ENCODE assay signal across 8 cellular contexts in genomic region chr17:4806420-4806769, GRCh38. TPM values are rescaled to one million over a fixed set of nuclear protein-coding genes. Genes with fewer than 3 reads are reported as not detected.
DNase-seq lines count a peak whose midpoint lies in the region; ATAC-seq, FAIRE-seq and TF ChIP-seq lines count a peak whose summit lies in the region.

No MANE protein-coding gene starts in this region.

- DNase-seq in DMS53 (lab: John Stamatoyannopoulos, UW) = peak; percentile 70
- no peak for DNase-seq in DMS53 treated with DMSO at 0.1 percent for 48 hours (lab: John Stamatoyannopoulos, UW; ENCODE audit: unreplicated experiment)
- peak; percentile 58 for DNase-seq in OCI-M1 (lab: John Stamatoyannopoulos, UW)
- DNase-seq in esophagus muscularis mucosa (ENCODE audit: extremely low spot score) = no peak
- DNase-seq in progenitor cell of endocrine pancreas (ENCODE audit: low spot score, unreplicated experiment) = no peak
- no peak for DNase-seq in NCI-H446 treated with DMSO at 0.1 percent for 48 hours (lab: John Stamatoyannopoulos, UW)
- DNase-seq in HTR-8/SVneo (ENCODE audit: insufficient read length, low spot score) = no peak

- TF ChIP-seq EP300 in esophagus muscularis mucosa (IDR thresholded peaks at IDR 0.05) = no peak

- no peaks in the 10 kb centered on the region for H3K27me3 ChIP-seq in esophagus muscularis mucosa

- intact Hi-C loops in esophagus muscularis mucosa (cut with DNase I) = loop anchor here (5.0 kb wide), 1 partner anchor 76 kb away; no protein-coding TSS in a partner anchor

- peaks cover 11% of the 10 kb centered on the region for H3K4me1 Mint-ChIP-seq in progenitor cell of endocrine pancreas (ENCODE audit: low read depth)

- no peaks in the 10 kb centered on the region for H3K9me3 Mint-ChIP-seq in progenitor cell of endocrine pancreas (ENCODE audit: low read depth)

- peak overlapping the region; percentile 74 for H3K4me3 Mint-ChIP-seq in progenitor cell of endocrine pancreas (ENCODE audit: low read depth)

- no peaks in the 10 kb centered on the region for H3K27me3 Mint-ChIP-seq in progenitor cell of endocrine pancreas

- H3K4me1 ChIP-seq in esophagus muscularis mucosa = peaks cover 10 to 26% (median 22%) of the 10 kb centered on the region in 4 donors

- ATAC-seq in activated CD4-positive, CD25-positive, alpha-beta regulatory T cell treated with anti-CD3 and anti-CD28 coated beads, Interleukin-2, amount 50 U/mL, for 24 hours = no peak

- no peak for FAIRE-seq in HTR-8/SVneo (lab: Jason Lieb, UNC)

- H3K27ac Mint-ChIP-seq in progenitor cell of endocrine pancreas = peak overlapping the region; percentile 64

- peaks cover 7 to 25% (median 14%) of the 10 kb centered on the region in 4 donors for H3K36me3 ChIP-seq in esophagus muscularis mucosa

- peak overlapping the region; percentile 84 to 97 (median 91) for H3K4me3 ChIP-seq in esophagus muscularis mucosa

- 3% methylated on average over 14 of the region's 14 CpGs for WGBS in esophagus muscularis mucosa

- H3K27ac ChIP-seq in esophagus muscularis mucosa (replicated peaks in 1 of 4) = peak overlapping the region in 3 of 4 donors; percentile 76 to 84 (median 80)

- TF ChIP-seq CTCF in esophagus muscularis mucosa (IDR thresholded peaks at IDR 0.05) (no peak), progenitor cell of endocrine pancreas (IDR thresholded peaks at IDR 0.05; ENCODE audit: unreplicated experiment) (no peak)

- no peak for TF ChIP-seq POLR2A in esophagus muscularis mucosa (IDR thresholded peaks at IDR 0.05; ENCODE audit: low read depth)

- H3K36me3 Mint-ChIP-seq in progenitor cell of endocrine pancreas (ENCODE audit: insufficient read depth) = peaks cover 4% of the 10 kb centered on the region

- no peaks in the 10 kb centered on the region for H3K9me3 ChIP-seq in esophagus muscularis mucosa

RNA-seq across cellular contexts. Expression of gene PLD2, which starts 0.6 kb away (rescaled TPM):
- total RNA-seq in esophagus muscularis mucosa (10 to 100 TPM in 3 of 4 donors, 1 to 10 TPM in 1; 9.6 to 15.2 (median 12.0) TPM), progenitor cell of endocrine pancreas (80.3 and 81.0 TPM in 2 replicates)

RNA-seq across cellular contexts. Expression of gene PSMB6, which starts 10.4 kb away (rescaled TPM):
- total RNA-seq in esophagus muscularis mucosa = 100 to 1,000 TPM; 162 to 205 (median 190) TPM
- 126 and 137 TPM in 2 replicates for total RNA-seq in progenitor cell of endocrine pancreas

RNA-seq across cellular contexts. Expression of gene GLTPD2, which starts 17.6 kb away (rescaled TPM):
- total RNA-seq in esophagus muscularis mucosa = not detected
- total RNA-seq in progenitor cell of endocrine pancreas = 4.0 and 4.1 TPM in 2 replicates

RNA-seq across cellular contexts. Expression of gene VMO1, which starts 20.2 kb away (rescaled TPM):
- total RNA-seq in esophagus muscularis mucosa (1 to 10 TPM in 3 of 4 donors, under 1 TPM in 1; 0.86 to 3.3 (median 2.6) TPM), progenitor cell of endocrine pancreas (1.3 and 2.0 TPM in 2 replicates)

Comparison
In these comparisons a context has a peak if more than half of its experiments do, and no peak if none do; other contexts are left out.
1. DNase-seq: peak in DMS53 (single experiment) and OCI-M1 (single experiment); none in DMS53 treated with DMSO at 0.1 percent for 48 hours (single experiment), esophagus muscularis mucosa (single experiment), progenitor cell of endocrine pancreas (single experiment), NCI-H446 treated with DMSO at 0.1 percent for 48 hours (single experiment) and HTR-8/SVneo (single experiment).